In the genomic region with DNA sequence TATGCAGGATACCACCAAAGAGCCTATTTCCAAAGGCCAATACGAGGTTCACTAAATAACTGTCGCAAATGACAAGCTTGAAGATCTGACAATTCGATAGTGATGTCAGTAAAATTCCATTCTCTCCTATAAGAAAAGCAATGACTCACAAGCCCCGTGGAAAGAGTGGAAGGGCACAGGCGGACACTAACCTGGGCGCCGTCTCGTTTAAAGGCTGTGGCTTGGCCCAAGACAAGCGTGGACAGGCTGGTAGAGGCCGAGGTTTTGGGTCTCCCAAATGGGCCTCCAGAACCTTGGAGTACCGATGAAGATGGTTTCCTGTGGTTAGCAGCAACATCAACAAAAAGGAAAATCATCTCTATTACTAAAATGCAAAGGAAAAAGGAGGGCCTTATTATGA, we compare ENCODE assay signal across 17 cellular contexts. TPM values are rescaled to one million over a fixed set of nuclear protein-coding genes. Genes with fewer than 3 reads are reported as not detected.
DNase-seq lines count a peak whose midpoint lies in the region; ATAC-seq and TF ChIP-seq lines count a peak whose summit lies in the region.
"Had no signal": no experiment of that assay in that cellular context is flagged by ENCODE, and none has a peak within 500 bp of the region (broad histone marks: within the 10 kb centered on the region; RNA-seq: fewer than 3 reads in every experiment).

No MANE protein-coding gene starts in this region.

- H3K27ac ChIP-seq in heart left ventricle, result peak overlapping the region in 10 of 12 donors; percentile 14 to 88 (median 62)
- peak overlapping the region; percentile 85 for H3K27ac ChIP-seq in smooth muscle cell (ENCODE audit: low read depth)
- no peak overlapping the region for H3K27ac ChIP-seq in WERI-Rb-1
- H3K27ac ChIP-seq: BLaER1 had no signal

- ATAC-seq in heart left ventricle (no peak), left cardiac atrium (no peak)

- H3K4me2 ChIP-seq in smooth muscle cell, result peak overlapping the region; percentile 48
- H3K4me2 ChIP-seq: BLaER1 had no signal

- TF ChIP-seq CTCF in heart left ventricle (IDR thresholded peaks at IDR 0.05) (no peak), fibroblast of pulmonary artery (IDR thresholded peaks at IDR 0.05; ENCODE audit: low read length, missing control alignments) (no peak), smooth muscle cell (IDR thresholded peaks at IDR 0.05; ENCODE audit: borderline replicate concordance, insufficient read depth, poor library complexity, severe bottlenecking) (no peak), WERI-Rb-1 (IDR thresholded peaks at IDR 0.05; ENCODE audit: low read depth, low read length) (no peak)

- peak in 1 of 5 donors; percentile 34 for DNase-seq in heart left ventricle
- no peak for DNase-seq in left cardiac atrium
- peak; percentile 11 for DNase-seq in fibroblast of pulmonary artery (ENCODE audit: low read depth)
- DNase-seq in mesenteric fat pad (ENCODE audit: low spot score), result peak; percentile 72
- no peak for DNase-seq in smooth muscle cell (lab: John Stamatoyannopoulos, UW; ENCODE audit: unreplicated experiment)
- DNase-seq in medulla oblongata (ENCODE audit: extremely low spot score), result no peak
- no peak for DNase-seq in WERI-Rb-1
- no peak for DNase-seq in NCI-H748 (lab: John Stamatoyannopoulos, UW; ENCODE audit: unreplicated experiment)
- DNase-seq: 8988T, AML-193, Caco-2, DND-41, GDM1 had no signal

- no peak overlapping the region for H3K4me3 ChIP-seq in heart left ventricle
- no peak overlapping the region for H3K4me3 ChIP-seq in fibroblast of pulmonary artery (replicated peaks; ENCODE audit: low read depth, low read length)
- no peak overlapping the region for H3K4me3 ChIP-seq in smooth muscle cell
- H3K4me3 ChIP-seq in WERI-Rb-1 (ENCODE audit: low read depth, low read length), result no peak overlapping the region
- H3K4me3 ChIP-seq: BLaER1, HAP-1 had no signal

- intact Hi-C loops in heart left ventricle (cut with DNase I) (loop anchor here in 2 of 10 donors (5.0 kb wide), 2 partner anchors 97 to 232 kb away; no protein-coding TSS in a partner anchor), left cardiac atrium (cut with DNase I) (no loop called here)

- H3K79me2 ChIP-seq in smooth muscle cell (ENCODE audit: low read depth), result no peaks in the 10 kb centered on the region

- H3K36me3 ChIP-seq in heart left ventricle (peaks cover 0 to 100% (median 95%) of the 10 kb centered on the region in 9 donors), smooth muscle cell (ENCODE audit: low read depth) (no peaks in the 10 kb centered on the region), WERI-Rb-1 (peaks cover 17% of the 10 kb centered on the region)

- H3F3A ChIP-seq in smooth muscle cell (ENCODE audit: low read depth), result no peaks in the 10 kb centered on the region

- H3K4me1 ChIP-seq in heart left ventricle, result peaks cover 0 to 60% (median 35%) of the 10 kb centered on the region in 12 donors
- peaks cover 4% of the 10 kb centered on the region for H3K4me1 ChIP-seq in smooth muscle cell (ENCODE audit: low read depth)
- H3K4me1 ChIP-seq: HAP-1 had no signal

- no peak overlapping the region for H2AFZ ChIP-seq in smooth muscle cell (ENCODE audit: low read depth)

- H3K9ac ChIP-seq in smooth muscle cell (ENCODE audit: low read depth), result no peak overlapping the region
- H3K9ac ChIP-seq: BLaER1 had no signal

- no peaks in the 10 kb centered on the region for H4K20me1 ChIP-seq in smooth muscle cell (ENCODE audit: low read depth)

- no peak for TF ChIP-seq POLR2A in heart left ventricle (IDR thresholded peaks at IDR 0.05)

- H3K9me3 ChIP-seq in heart left ventricle (no peaks in the 10 kb centered on the region), smooth muscle cell (replicated peaks; ENCODE audit: low read depth) (no peaks in the 10 kb centered on the region), WERI-Rb-1 (ENCODE audit: severe bottlenecking) (no peaks in the 10 kb centered on the region)
- H3K9me3 ChIP-seq: BLaER1, Caco-2, HAP-1 had no signal

- no peaks in the 10 kb centered on the region for H3K27me3 ChIP-seq in heart left ventricle
- H3K27me3 ChIP-seq in smooth muscle cell (ENCODE audit: low read depth), result no peaks in the 10 kb centered on the region
- H3K27me3 ChIP-seq in WERI-Rb-1 (ENCODE audit: insufficient read depth, low read depth, severe bottlenecking), result no peaks in the 10 kb centered on the region
- H3K27me3 ChIP-seq: BLaER1 had no signal

- WGBS in heart left ventricle, 4 donors, result 74 to 79% (median 78%) methylated on average over 11 of the region's 11 CpGs
- 54% methylated on average over 11 of the region's 11 CpGs for WGBS in smooth muscle cell (ENCODE audit: low lambda C conversion rate)

RNA-seq across cellular contexts. Expression of gene SLC38A8, which starts 16.5 kb away (rescaled TPM):
- total RNA-seq in heart left ventricle (1 to 10 TPM in 3 of 9 donors, under 1 TPM in 4, not detected in 2; 0.29 to 5.8 (median 0.63) TPM), left cardiac atrium (not detected), mesenteric fat pad (not detected), smooth muscle cell (not detected in 2 replicates)
- polyA plus RNA-seq in heart left ventricle (10 to 100 TPM in 1 of 2 donors, not detected in 1; 25.3 TPM), smooth muscle cell (not detected in 2 replicates)
- total RNA-seq: CD8-positive, alpha-beta memory T cell; H1 had no signal
- polyA plus RNA-seq: CD8-positive, alpha-beta memory T cell had no signal

RNA-seq across cellular contexts. Expression of gene MBTPS1, which starts 57.6 kb away (rescaled TPM):
- 10 to 100 TPM; 57.3 to 91.4 (median 68.6) TPM for total RNA-seq in heart left ventricle
- polyA plus RNA-seq in heart left ventricle, result 10 to 100 TPM; 37.2 to 54.2 TPM
- total RNA-seq in left cardiac atrium, result 10 to 100 TPM; 71.5 to 93.6 TPM
- 70.9 TPM for total RNA-seq in mesenteric fat pad
- 51.9 and 52.2 TPM in 2 replicates for total RNA-seq in smooth muscle cell
- polyA plus RNA-seq in smooth muscle cell, result 60.6 and 68.9 TPM in 2 replicates

Comparison
In these comparisons a context has a peak if more than half of its experiments do, and no peak if none do; other contexts are left out.
1. DNase-seq: peak in fibroblast of pulmonary artery (single experiment) and mesenteric fat pad (single experiment); none in left cardiac atrium (single experiment), smooth muscle cell (single experiment), medulla oblongata (single experiment), WERI-Rb-1 (single experiment) and NCI-H748 (single experiment).